In the genomic region with DNA sequence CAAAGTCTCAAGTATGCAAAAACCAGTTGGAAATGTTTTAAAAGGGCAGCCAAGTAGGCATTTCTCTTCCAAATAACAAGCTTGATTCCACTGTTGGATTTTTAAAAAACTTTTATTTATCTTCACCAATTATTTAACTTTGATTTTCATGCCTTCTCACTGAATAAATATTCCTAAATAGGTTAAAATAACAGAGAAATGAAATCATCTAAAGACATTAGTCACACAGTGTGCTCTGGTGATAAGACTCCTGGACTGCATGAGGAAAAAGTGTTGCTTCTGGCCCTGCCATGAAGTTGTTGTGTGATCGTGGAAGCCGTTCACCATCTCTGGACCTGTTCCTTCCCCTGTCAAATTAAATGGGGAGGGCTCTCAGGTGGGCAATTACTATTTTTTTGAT, we compare ENCODE assay signal across 28 cellular contexts. TPM values are rescaled to one million over a fixed set of nuclear protein-coding genes. Genes with fewer than 3 reads are reported as not detected.
A peak's percentile ranks its signal among the peaks of the same experiment; 100 is the strongest.
DNase-seq lines count a peak whose midpoint lies in the region; FAIRE-seq and TF ChIP-seq lines count a peak whose summit lies in the region.
"Had no signal": no experiment of that assay in that cellular context is flagged by ENCODE, and none has a peak within 500 bp of the region (broad histone marks: within the 10 kb centered on the region; RNA-seq: fewer than 3 reads in every experiment).

No MANE protein-coding gene starts in this region.

- TF ChIP-seq CTCF in astrocyte (IDR thresholded peaks at IDR 0.05; ENCODE audit: insufficient read depth, low read depth, low read length), result no peak
- TF ChIP-seq CTCF in fibroblast of the aortic adventitia (IDR thresholded peaks at IDR 0.05; ENCODE audit: insufficient read depth, low read length), result no peak
- TF ChIP-seq CTCF in WERI-Rb-1 (IDR thresholded peaks at IDR 0.05; ENCODE audit: low read depth, low read length), result no peak

- H3K9me3 ChIP-seq in GM23248 (ENCODE audit: low read depth) (no peaks in the 10 kb centered on the region), astrocyte (ENCODE audit: insufficient read depth, low read depth, low read length) (peaks cover 10% of the 10 kb centered on the region), WERI-Rb-1 (ENCODE audit: severe bottlenecking) (peaks cover 5% of the 10 kb centered on the region)
- H3K9me3 ChIP-seq: vagina had no signal

- peaks cover 14% of the 10 kb centered on the region for H3F3A ChIP-seq in GM23248 (ENCODE audit: insufficient read depth)

- no peak overlapping the region for H3K9ac ChIP-seq in GM23248
- no peak overlapping the region for H3K9ac ChIP-seq in astrocyte (ENCODE audit: low read length)

- H3K27ac Mint-ChIP-seq in astrocyte (ENCODE audit: unreplicated experiment), result no peak overlapping the region
- no peak overlapping the region for H3K27ac Mint-ChIP-seq in activated T-cell treated with anti-CD3 and anti-CD28 coated beads, Interleukin-2, amount 50 U/mL, for 24 hours

- peaks cover 11% of the 10 kb centered on the region for H3K4me1 Mint-ChIP-seq in astrocyte (ENCODE audit: low read depth, unreplicated experiment)
- peaks cover 25% of the 10 kb centered on the region for H3K4me1 Mint-ChIP-seq in activated T-cell treated with anti-CD3 and anti-CD28 coated beads, Interleukin-2, amount 50 U/mL, for 24 hours (ENCODE audit: low read depth)

- WGBS in GM23248 (ENCODE audit: low coverage in 1 of 2, low lambda C conversion rate in 2 of 2, missing lambda C conversion rate in 2 of 2), 2 experiments, result 0 to 4% methylated on average over 2 of the region's 2 CpGs

- FAIRE-seq in astrocyte (lab: Jason Lieb, UNC), result no peak
- FAIRE-seq: D721Med, GM12878, K562 had no signal

- peaks cover 12% of the 10 kb centered on the region for H3K27me3 Mint-ChIP-seq in astrocyte (ENCODE audit: low read depth, unreplicated experiment)
- no peaks in the 10 kb centered on the region for H3K27me3 Mint-ChIP-seq in activated T-cell treated with anti-CD3 and anti-CD28 coated beads, Interleukin-2, amount 50 U/mL, for 24 hours

- H3K27me3 ChIP-seq in GM23248 (replicated peaks; ENCODE audit: insufficient read depth) (no peaks in the 10 kb centered on the region), astrocyte (ENCODE audit: insufficient read depth, low read length) (peaks cover 2% of the 10 kb centered on the region), WERI-Rb-1 (ENCODE audit: insufficient read depth, low read depth, severe bottlenecking) (peaks cover 19% of the 10 kb centered on the region)
- H3K27me3 ChIP-seq: dorsolateral prefrontal cortex, vagina had no signal

- H3K9me3 Mint-ChIP-seq in astrocyte (ENCODE audit: unreplicated experiment), result peaks cover 7% of the 10 kb centered on the region
- H3K9me3 Mint-ChIP-seq in activated T-cell treated with anti-CD3 and anti-CD28 coated beads, Interleukin-2, amount 50 U/mL, for 24 hours, result peaks cover 4% of the 10 kb centered on the region

- H3K4me3 Mint-ChIP-seq in astrocyte (ENCODE audit: unreplicated experiment), result no peak overlapping the region
- no peak overlapping the region for H3K4me3 Mint-ChIP-seq in activated T-cell treated with anti-CD3 and anti-CD28 coated beads, Interleukin-2, amount 50 U/mL, for 24 hours

- H3K36me3 Mint-ChIP-seq in astrocyte (ENCODE audit: low read depth, unreplicated experiment), result no peaks in the 10 kb centered on the region
- H3K36me3 Mint-ChIP-seq in activated T-cell treated with anti-CD3 and anti-CD28 coated beads, Interleukin-2, amount 50 U/mL, for 24 hours (ENCODE audit: low read depth), result no peaks in the 10 kb centered on the region

- H3K79me2 ChIP-seq in GM23248 (ENCODE audit: insufficient read depth) (no peaks in the 10 kb centered on the region), astrocyte (ENCODE audit: insufficient read depth, low read length) (no peaks in the 10 kb centered on the region)

- H3K4me2 ChIP-seq in GM23248 (ENCODE audit: unreplicated experiment), result no peak overlapping the region
- peak overlapping the region; percentile 53 for H3K4me2 ChIP-seq in astrocyte (ENCODE audit: low read length)

- H2AFZ ChIP-seq in GM23248 (no peak overlapping the region), astrocyte (ENCODE audit: low read depth, low read length) (no peak overlapping the region)

- H3K4me3 ChIP-seq in GM23248 (no peak overlapping the region), astrocyte (ENCODE audit: insufficient read depth, low read depth, low read length) (no peak overlapping the region), fibroblast of the aortic adventitia (ENCODE audit: low read depth, low read length) (no peak overlapping the region), WERI-Rb-1 (ENCODE audit: low read depth, low read length) (no peak overlapping the region)
- H3K4me3 ChIP-seq: dorsolateral prefrontal cortex, GM12878, K562, skin epidermis, vagina had no signal

- H3K27ac ChIP-seq in GM23248 (no peak overlapping the region), astrocyte (ENCODE audit: low read depth, low read length) (peak overlapping the region; percentile 60), WERI-Rb-1 (no peak overlapping the region)
- H3K27ac ChIP-seq: skin epidermis, vagina had no signal

- H4K20me1 ChIP-seq in GM23248 (ENCODE audit: insufficient read depth), result no peaks in the 10 kb centered on the region
- no peaks in the 10 kb centered on the region for H4K20me1 ChIP-seq in astrocyte (ENCODE audit: insufficient read depth, low read length)

- peak; percentile 51 for DNase-seq in GM23248
- DNase-seq in astrocyte (ENCODE audit: low read depth), result peak; percentile 68
- peak; percentile 86 for DNase-seq in fibroblast of the aortic adventitia (ENCODE audit: low read depth)
- peak; percentile 24 for DNase-seq in stromal cell of bone marrow (ENCODE audit: low read depth)
- no peak for DNase-seq in activated T-cell treated with anti-CD3 and anti-CD28 coated beads, Interleukin-2, amount 50 U/mL, for 24 hours
- no peak for DNase-seq in NCI-H2227 (lab: John Stamatoyannopoulos, UW; ENCODE audit: unreplicated experiment)
- no peak for DNase-seq in WERI-Rb-1
- DNase-seq: activated CD4-positive, CD25-positive, alpha-beta regulatory T cell treated with anti-CD3 and anti-CD28 coated beads, Interleukin-2, amount 50 U/mL, for 72 hours; activated gamma-delta T cell; anterior cingulate cortex; dorsolateral prefrontal cortex; GDM1; NCI-H1092 treated with DMSO at 0.1 percent for 48 hours; NCI-H2107; NCI-H526 treated with DMSO at 0.1 percent for 48 hours; OCI-M1; stimulated activated CD4-positive, alpha-beta T cell treated with anti-CD3 and anti-CD28 coated beads, Interleukin-4, amount 100 ng/mL, for 24 hours; T1000 had no signal

- H3K36me3 ChIP-seq in GM23248 (ENCODE audit: low read depth) (no peaks in the 10 kb centered on the region), astrocyte (ENCODE audit: insufficient read depth, low read length) (no peaks in the 10 kb centered on the region), WERI-Rb-1 (no peaks in the 10 kb centered on the region)
- H3K36me3 ChIP-seq: vagina had no signal

- in situ Hi-C loops in GM23248 (cut with MboI), result no loop called here

- H3K9me2 ChIP-seq in GM23248 (ENCODE audit: insufficient read depth), result no peaks in the 10 kb centered on the region

- peaks cover 7% of the 10 kb centered on the region; the same call in 1 of the 2 replicates for H3K4me1 ChIP-seq in GM23248 (ENCODE audit: insufficient read depth)
- peaks cover 8% of the 10 kb centered on the region for H3K4me1 ChIP-seq in astrocyte (ENCODE audit: insufficient read depth, low read length)

RNA-seq across cellular contexts. Expression of gene IGF2R, which starts 33.8 kb away (rescaled TPM):
- 30.9 TPM in 2 replicates for total RNA-seq in GM23248 (2014; rRNA removed; shearing (Covaris generic))
- polyA plus RNA-seq in GM23248 (2016; fragmentation: Nextera tagmentation; extraction: Ambion mirVana), result 8.1 and 8.8 TPM in 2 replicates
- total RNA-seq in astrocyte (172 and 173 TPM in 2 replicates), fibroblast of the aortic adventitia (ENCODE audit: low replicate concordance) (112 and 133 TPM in 2 replicates)

RNA-seq across cellular contexts. Expression of gene MAS1, which starts 44.3 kb away (rescaled TPM):
- not detected in 2 replicates for total RNA-seq in GM23248 (2014; rRNA removed; shearing (Covaris generic))
- polyA plus RNA-seq in GM23248 (2016; fragmentation: Nextera tagmentation; extraction: Ambion mirVana), result not detected in 2 replicates
- total RNA-seq in astrocyte (not detected in 2 replicates), fibroblast of the aortic adventitia (ENCODE audit: low replicate concordance) (under 0.01 and 0.08 TPM in 2 replicates)
- total RNA-seq: epithelial cell of proximal tubule, glomerular endothelial cell, K562, lung microvascular endothelial cell, SK-MEL-5 had no signal
- polyA plus RNA-seq: BJ, K562 had no signal

Comparison
In these comparisons a context has a peak if more than half of its experiments do, and no peak if none do; other contexts are left out.
1. DNase-seq: peak in GM23248 (single experiment), astrocyte (single experiment), fibroblast of the aortic adventitia (single experiment) and stromal cell of bone marrow (single experiment); none in activated T-cell treated with anti-CD3 and anti-CD28 coated beads, Interleukin-2, amount 50 U/mL, for 24 hours (single experiment), NCI-H2227 (single experiment) and WERI-Rb-1 (single experiment).